ENCODE assay signal across 12 cellular contexts in genomic region chr10:110392860-110393732, GRCh38.
DNase-seq lines count a peak whose midpoint lies in the region; TF ChIP-seq lines count a peak whose summit lies in the region.
"Had no signal": no experiment of that assay in that cellular context is flagged by ENCODE, and none has a peak within 500 bp of the region (broad histone marks: within the 10 kb centered on the region; RNA-seq: fewer than 3 reads in every experiment).

No MANE protein-coding gene starts in this region.

- H3K4me1 Mint-ChIP-seq in endothelial cell (ENCODE audit: unreplicated experiment), result peaks cover 53% of the 10 kb centered on the region
- peaks cover 37% of the 10 kb centered on the region for H3K4me1 Mint-ChIP-seq in progenitor cell of endocrine pancreas (ENCODE audit: low read depth)

- H3K9me3 Mint-ChIP-seq in endothelial cell (ENCODE audit: unreplicated experiment) (no peaks in the 10 kb centered on the region), progenitor cell of endocrine pancreas (ENCODE audit: low read depth) (no peaks in the 10 kb centered on the region)

- TF ChIP-seq CTCF in C4-2B (conservative IDR thresholded peaks at IDR 0.05) (no peak), endothelial cell (IDR thresholded peaks at IDR 0.05; ENCODE audit: unreplicated experiment) (no peak), progenitor cell of endocrine pancreas (IDR thresholded peaks at IDR 0.05; ENCODE audit: unreplicated experiment) (no peak), GM10248 (IDR thresholded peaks at IDR 0.05; ENCODE audit: control extremely low read depth, extremely low read depth, low read depth, missing control alignments) (no peak), GM13976 (IDR thresholded peaks at IDR 0.05; ENCODE audit: borderline replicate concordance, control extremely low read depth, extremely low read depth, insufficient read depth, missing control alignments) (no peak)

- H3K27me3 ChIP-seq in MG63, result no peaks in the 10 kb centered on the region
- H3K27me3 ChIP-seq: brain microvascular endothelial cell had no signal

- H3K36me3 ChIP-seq in MG63, result no peaks in the 10 kb centered on the region
- H3K36me3 ChIP-seq: brain microvascular endothelial cell, thoracic aorta had no signal

- peak overlapping the region; percentile 16; the same call in 1 of the 2 replicates for H3K27ac ChIP-seq in C4-2B
- H3K27ac ChIP-seq: brain microvascular endothelial cell, thoracic aorta had no signal

- H3K27me3 Mint-ChIP-seq in endothelial cell (ENCODE audit: unreplicated experiment) (peaks cover 14% of the 10 kb centered on the region), progenitor cell of endocrine pancreas (no peaks in the 10 kb centered on the region)

- H3K9me3 ChIP-seq in MG63, result no peaks in the 10 kb centered on the region
- H3K9me3 ChIP-seq: thoracic aorta had no signal

- CTCF ChIA-PET in GM10248 (lab: Yijun Ruan, JAX), result interaction anchor here (0.8 to 1.5 kb wide), 5 partner anchors 10 to 39 kb away, joined by 3 read pairs; no protein-coding TSS in a partner anchor

- peak; percentile 5 for DNase-seq in MV-4-11 (lab: John Stamatoyannopoulos, UW)
- DNase-seq in endothelial cell (ENCODE audit: low spot score), result no peak
- DNase-seq in progenitor cell of endocrine pancreas (ENCODE audit: low spot score, unreplicated experiment), result no peak
- no peak for DNase-seq in GM10248 (ENCODE audit: extremely low spot score)
- no peak for DNase-seq in GM13976 (ENCODE audit: low spot score)
- DNase-seq in MG63, result no peak
- no peak for DNase-seq in posterior vena cava (ENCODE audit: low spot score)
- DNase-seq: activated CD4-positive, CD25-positive, alpha-beta regulatory T cell; brain microvascular endothelial cell; NCI-H510A treated with DMSO at 0.1 percent for 48 hours had no signal

- peak overlapping the region; percentile 75 for H3K27ac Mint-ChIP-seq in endothelial cell (ENCODE audit: unreplicated experiment)
- peak overlapping the region; percentile 70 for H3K27ac Mint-ChIP-seq in progenitor cell of endocrine pancreas

- in situ Hi-C loops in GM13976 (cut with MboI; ENCODE audit: low sequenced_read_pairs, unreplicated experiment), result no loop called here

- H3K4me3 ChIP-seq in MG63, result no peak overlapping the region
- H3K4me3 ChIP-seq: thoracic aorta had no signal

- H3K36me3 Mint-ChIP-seq in endothelial cell (ENCODE audit: low read depth, unreplicated experiment) (peaks cover 5% of the 10 kb centered on the region), progenitor cell of endocrine pancreas (ENCODE audit: insufficient read depth) (no peaks in the 10 kb centered on the region)

- peak overlapping the region; percentile 61 for H3K4me3 Mint-ChIP-seq in endothelial cell (ENCODE audit: unreplicated experiment)
- no peak overlapping the region for H3K4me3 Mint-ChIP-seq in progenitor cell of endocrine pancreas (ENCODE audit: low read depth)

- intact Hi-C loops in posterior vena cava (cut with DNase I), result no loop called here

- POLR2A ChIA-PET in GM10248 (lab: Yijun Ruan, JAX), result no interaction called here
